Comparison of ENCODE assay signal across 14 cellular contexts in the genomic region with DNA sequence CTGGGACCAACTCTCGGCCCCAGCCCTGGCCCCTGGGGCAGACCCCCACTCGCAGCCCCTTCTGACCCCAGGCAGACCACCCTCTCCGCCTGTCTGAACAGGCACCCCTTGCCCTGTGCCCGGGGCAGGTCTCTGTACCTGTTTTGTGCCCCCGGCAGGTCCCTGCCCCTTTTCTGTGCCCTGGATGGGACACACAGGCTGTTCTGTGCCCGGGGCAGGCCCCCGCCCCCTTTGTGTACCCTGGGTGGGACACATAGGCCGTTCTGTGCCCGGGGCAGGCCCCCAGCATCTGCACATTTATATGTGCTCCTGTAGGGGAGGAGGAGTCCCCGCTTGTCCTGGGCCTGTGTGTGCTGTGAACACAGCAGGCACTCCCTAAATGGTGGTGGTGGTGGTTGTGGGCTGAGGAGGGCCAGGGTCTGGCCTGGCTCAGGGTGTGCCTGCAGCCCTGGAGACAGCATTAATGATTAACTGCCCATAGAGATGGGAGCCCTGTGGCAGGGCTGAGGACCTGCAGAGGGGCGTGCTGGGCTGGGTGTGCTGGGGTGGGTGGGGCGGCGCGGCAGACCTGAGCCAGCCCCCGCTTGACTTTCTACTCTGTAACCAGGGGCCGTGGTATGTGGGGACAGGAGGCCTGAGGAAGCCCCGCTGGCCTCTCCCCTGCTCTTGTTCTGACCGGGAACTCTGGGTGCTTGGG. TPM values are rescaled to one million over a fixed set of nuclear protein-coding genes. Genes with fewer than 3 reads are reported as not detected.
DNase-seq lines count a peak whose midpoint lies in the region; ATAC-seq and TF ChIP-seq lines count a peak whose summit lies in the region.
"Had no signal": no experiment of that assay in that cellular context is flagged by ENCODE, and none has a peak within 500 bp of the region (broad histone marks: within the 10 kb centered on the region; RNA-seq: fewer than 3 reads in every experiment).

No MANE protein-coding gene starts in this region.

- no peak for TF ChIP-seq POLR2A in testis (IDR thresholded peaks at IDR 0.05)

- H3K4ac ChIP-seq in mesenchymal stem cell (ENCODE audit: low read depth in 1 of 2, low read length in 2 of 2) = no peak overlapping the region

- H3K9ac ChIP-seq in mesenchymal stem cell (ENCODE audit: low read length) = no peak overlapping the region

- ATAC-seq in activated naive CD8-positive, alpha-beta T cell treated with anti-CD3 and anti-CD28 coated beads, Interleukin-2, amount 50 U/mL, for 24 hours = no peak
- no peak for ATAC-seq in activated T-helper 17 cell treated with anti-CD3 and anti-CD28 coated beads, Interleukin-2, amount 50 U/mL, for 72 hours (replicated peaks)
- ATAC-seq: Right ventricle myocardium inferior had no signal

- DNase-seq in activated naive CD8-positive, alpha-beta T cell treated with anti-CD3 and anti-CD28 coated beads, Interleukin-2, amount 50 U/mL, for 24 hours = no peak
- DNase-seq in mesenchymal stem cell (no peak), testis (no peak), caudate nucleus (lab: John Stamatoyannopoulos, UW) (no peak)
- no peak for DNase-seq in stimulated activated naive CD4-positive, alpha-beta T cell (lab: John Stamatoyannopoulos, UW)
- DNase-seq in stimulated activated CD8-positive, alpha-beta memory T cell treated with anti-CD3 and anti-CD28 coated beads, Interleukin-4, amount 100 ng/mL, for 48 hours = no peak
- DNase-seq: NCI-H1105 treated with DMSO at 0.1 percent for 48 hours, NCI-H510A treated with DMSO at 0.1 percent for 48 hours had no signal

- H2BK120ac ChIP-seq in mesenchymal stem cell (ENCODE audit: low read depth, low read length) = no peak overlapping the region

- H3K27me3 Mint-ChIP-seq in activated naive CD8-positive, alpha-beta T cell = no peaks in the 10 kb centered on the region
- no peaks in the 10 kb centered on the region for H3K27me3 Mint-ChIP-seq in activated naive CD8-positive, alpha-beta T cell treated with anti-CD3 and anti-CD28 coated beads, Interleukin-2, amount 50 U/mL, for 24 hours
- no peaks in the 10 kb centered on the region for H3K27me3 Mint-ChIP-seq in activated T-helper 17 cell treated with anti-CD3 and anti-CD28 coated beads, Interleukin-2, amount 50 U/mL, for 72 hours

- H3K4me3 ChIP-seq in mesenchymal stem cell (ENCODE audit: insufficient read depth in 1 of 2, low read depth in 1 of 2, low read length in 2 of 2) = no peak overlapping the region
- H3K4me3 ChIP-seq in testis = no peak overlapping the region
- H3K4me3 ChIP-seq: skin epidermis had no signal

- H3K18ac ChIP-seq in mesenchymal stem cell (ENCODE audit: low read depth in 1 of 2, low read length in 2 of 2) = no peak overlapping the region

- H3K79me1 ChIP-seq in mesenchymal stem cell (replicated peaks; ENCODE audit: low read length, poor library complexity, severe bottlenecking) = peaks cover 26% of the 10 kb centered on the region

- no peak overlapping the region for H3K4me3 Mint-ChIP-seq in activated naive CD8-positive, alpha-beta T cell
- no peak overlapping the region for H3K4me3 Mint-ChIP-seq in activated naive CD8-positive, alpha-beta T cell treated with anti-CD3 and anti-CD28 coated beads, Interleukin-2, amount 50 U/mL, for 24 hours
- H3K4me3 Mint-ChIP-seq in activated T-helper 17 cell treated with anti-CD3 and anti-CD28 coated beads, Interleukin-2, amount 50 U/mL, for 72 hours = peak overlapping the region; percentile 82

- peak overlapping the region; percentile 45 for H3K4me2 ChIP-seq in mesenchymal stem cell (ENCODE audit: low read length, poor library complexity, severe bottlenecking)

- H2BK15ac ChIP-seq in mesenchymal stem cell (ENCODE audit: low read depth, poor library complexity, severe bottlenecking) = no peak overlapping the region

- no peak overlapping the region for H2AK5ac ChIP-seq in mesenchymal stem cell (ENCODE audit: low read length, severe bottlenecking)

- peaks cover 0 to 28% of the 10 kb centered on the region in 2 experiments for H3K36me3 ChIP-seq in mesenchymal stem cell (ENCODE audit: control insufficient read depth in 1 of 2, insufficient read depth in 2 of 2, low read depth in 1 of 2, low read length in 2 of 2)
- H3K36me3 ChIP-seq in testis (ENCODE audit: low read depth, missing control alignments) = no peaks in the 10 kb centered on the region
- H3K36me3 ChIP-seq: vagina had no signal

- no peaks in the 10 kb centered on the region for H3K9me3 Mint-ChIP-seq in activated naive CD8-positive, alpha-beta T cell (ENCODE audit: low read depth)
- H3K9me3 Mint-ChIP-seq in activated naive CD8-positive, alpha-beta T cell treated with anti-CD3 and anti-CD28 coated beads, Interleukin-2, amount 50 U/mL, for 24 hours = no peaks in the 10 kb centered on the region
- no peaks in the 10 kb centered on the region for H3K9me3 Mint-ChIP-seq in activated T-helper 17 cell treated with anti-CD3 and anti-CD28 coated beads, Interleukin-2, amount 50 U/mL, for 72 hours

- H3K4me1 ChIP-seq in mesenchymal stem cell (ENCODE audit: control insufficient read depth, insufficient read depth, low read depth, low read length) (peaks cover 63% of the 10 kb centered on the region), testis (peaks cover 77% of the 10 kb centered on the region)

- H2AFZ ChIP-seq in mesenchymal stem cell (ENCODE audit: low read depth, low read length) = no peak overlapping the region

- H3K27ac ChIP-seq in mesenchymal stem cell (ENCODE audit: low read length, poor library complexity, severe bottlenecking) (no peak overlapping the region), testis (peak overlapping the region; percentile 58 to 70), caudate nucleus (ENCODE audit: low read depth, low read length) (no peak overlapping the region)
- H3K27ac ChIP-seq: vagina had no signal

- intact Hi-C loops in testis (cut with DNase I; ENCODE audit: low total_unique reads) = no loop called here

- peaks cover 2% of the 10 kb centered on the region for H3K36me3 Mint-ChIP-seq in activated naive CD8-positive, alpha-beta T cell
- no peaks in the 10 kb centered on the region for H3K36me3 Mint-ChIP-seq in activated naive CD8-positive, alpha-beta T cell treated with anti-CD3 and anti-CD28 coated beads, Interleukin-2, amount 50 U/mL, for 24 hours (ENCODE audit: low read depth)
- H3K36me3 Mint-ChIP-seq in activated T-helper 17 cell treated with anti-CD3 and anti-CD28 coated beads, Interleukin-2, amount 50 U/mL, for 72 hours (ENCODE audit: low read depth) = peaks cover 16% of the 10 kb centered on the region

- no peak overlapping the region for H2BK12ac ChIP-seq in mesenchymal stem cell (ENCODE audit: low read length in 2 of 2)

- no peaks in the 10 kb centered on the region for H3K27me3 ChIP-seq in mesenchymal stem cell (ENCODE audit: control insufficient read depth in 1 of 2, insufficient read depth in 1 of 2, low read length in 2 of 2)
- no peaks in the 10 kb centered on the region for H3K27me3 ChIP-seq in testis
- H3K27me3 ChIP-seq: esophagus muscularis mucosa, vagina had no signal

- peaks cover 55% of the 10 kb centered on the region for H3K4me1 Mint-ChIP-seq in activated naive CD8-positive, alpha-beta T cell (ENCODE audit: low read depth)
- peaks cover 53% of the 10 kb centered on the region for H3K4me1 Mint-ChIP-seq in activated naive CD8-positive, alpha-beta T cell treated with anti-CD3 and anti-CD28 coated beads, Interleukin-2, amount 50 U/mL, for 24 hours
- H3K4me1 Mint-ChIP-seq in activated T-helper 17 cell treated with anti-CD3 and anti-CD28 coated beads, Interleukin-2, amount 50 U/mL, for 72 hours = peaks cover 11% of the 10 kb centered on the region

- H3K23ac ChIP-seq in mesenchymal stem cell (ENCODE audit: low read length in 2 of 2) = peak overlapping the region in 1 of 2 experiments; percentile 32

- TF ChIP-seq CTCF in testis (IDR thresholded peaks at IDR 0.05) = no peak

- H2BK5ac ChIP-seq in mesenchymal stem cell (ENCODE audit: low read depth, low read length, poor library complexity, severe bottlenecking) = no peak overlapping the region

- H3K27ac Mint-ChIP-seq in activated naive CD8-positive, alpha-beta T cell = peak overlapping the region; percentile 6
- no peak overlapping the region for H3K27ac Mint-ChIP-seq in activated naive CD8-positive, alpha-beta T cell treated with anti-CD3 and anti-CD28 coated beads, Interleukin-2, amount 50 U/mL, for 24 hours
- H3K27ac Mint-ChIP-seq in activated T-helper 17 cell treated with anti-CD3 and anti-CD28 coated beads, Interleukin-2, amount 50 U/mL, for 72 hours = peak overlapping the region; percentile 87

- H4K91ac ChIP-seq in mesenchymal stem cell (ENCODE audit: low read length) = no peak overlapping the region

- no peak overlapping the region for H4K8ac ChIP-seq in mesenchymal stem cell (ENCODE audit: low read length)

- H3K14ac ChIP-seq in mesenchymal stem cell (ENCODE audit: low read length in 2 of 2) = no peak overlapping the region

- 93% methylated on average over 18 of the region's 18 CpGs for WGBS in mesenchymal stem cell
- 67 to 85% methylated on average over 14 to 18 of the region's 18 CpGs for WGBS in testis, 2 donors

- H3K9me3 ChIP-seq in mesenchymal stem cell (ENCODE audit: control insufficient read depth, low read length) (no peaks in the 10 kb centered on the region), testis (no peaks in the 10 kb centered on the region)
- H3K9me3 ChIP-seq: esophagus muscularis mucosa, vagina had no signal

RNA-seq across cellular contexts. Expression of gene FBRSL1, which starts 3.7 kb away (rescaled TPM):
- total RNA-seq in activated T-helper 17 cell treated with anti-CD3 and anti-CD28 coated beads, Interleukin-2, amount 50 U/mL, for 72 hours = 10 to 100 TPM; 34.7 to 38.7 TPM
- polyA plus RNA-seq in mesenchymal stem cell (2013, experiment 1 of 2) = 35.1 TPM
- 32.7 TPM for polyA plus RNA-seq in mesenchymal stem cell (2013, experiment 2 of 2)
- 10 to 100 TPM; 88.3 to 98.9 TPM for total RNA-seq in testis
- polyA plus RNA-seq in testis (ENCODE audit: insufficient read depth, low read depth, low replicate concordance) = 51.1 TPM

Comparison
In these comparisons a context has a peak if more than half of its experiments do, and no peak if none do; other contexts are left out.
1. H3K27ac ChIP-seq: peak in testis (2 of 2); none in mesenchymal stem cell (single experiment) and caudate nucleus (single experiment).